8 cellular contexts compared by ENCODE assay signal in the genomic region with DNA sequence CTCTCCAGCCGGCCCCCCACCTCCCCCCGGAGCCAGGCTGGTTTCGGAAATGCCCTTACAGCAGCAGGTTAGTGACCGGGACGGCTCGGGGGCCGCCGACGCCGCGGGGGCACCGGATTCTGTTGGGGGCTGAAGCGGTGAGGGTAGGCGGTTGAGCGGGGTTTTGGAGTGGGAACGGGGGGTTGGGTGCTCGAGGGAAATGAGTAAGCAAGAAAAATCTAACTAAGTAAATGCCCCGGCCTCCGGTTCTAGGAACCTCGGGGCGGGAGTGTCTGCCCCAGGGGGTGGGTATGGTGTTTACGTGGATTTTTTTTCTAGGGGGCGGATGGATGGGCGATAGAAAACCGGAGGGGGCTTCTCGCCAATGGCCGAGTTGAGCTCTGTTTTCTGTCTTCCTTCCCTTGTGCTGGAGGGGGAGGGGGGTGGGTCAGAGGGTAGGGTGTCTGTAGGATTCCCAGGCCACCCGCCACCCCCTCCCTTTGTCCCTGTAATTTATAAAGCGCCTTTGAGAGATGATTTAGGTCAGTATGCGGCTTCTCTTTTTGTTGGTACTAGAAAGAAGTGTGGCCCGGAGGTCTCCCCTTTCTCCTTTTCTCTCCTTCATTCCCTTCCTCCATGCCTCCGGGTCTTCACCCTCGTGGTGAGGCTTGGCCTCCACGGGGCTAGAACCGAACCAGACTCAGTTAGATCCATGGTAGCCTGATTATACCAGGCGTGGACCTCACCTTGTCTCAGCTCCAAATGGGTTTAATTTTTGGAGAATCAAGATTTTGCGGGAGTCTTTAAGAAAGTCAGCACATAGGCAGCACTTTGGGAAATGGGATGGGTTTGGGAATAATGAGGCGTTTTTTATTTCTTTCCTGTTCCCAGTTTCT. TPM values are rescaled to one million over a fixed set of nuclear protein-coding genes. Genes with fewer than 3 reads are reported as not detected.
DNase-seq lines count a peak whose midpoint lies in the region; ATAC-seq and TF ChIP-seq lines count a peak whose summit lies in the region.

No MANE protein-coding gene starts in this region.

- peak overlapping the region; percentile 93 for H2BK120ac ChIP-seq in trophoblast cell (ENCODE audit: insufficient read depth, low read length, poor library complexity)

- peak overlapping the region; percentile 96 for H3K18ac ChIP-seq in trophoblast cell (ENCODE audit: low read length)

- H3K9ac ChIP-seq in trophoblast cell (ENCODE audit: low read length): peak overlapping the region; percentile 98

- peak overlapping the region; percentile 46 for H2BK12ac ChIP-seq in trophoblast cell (ENCODE audit: low read length)

- DNase-seq in RPMI8226: peak; percentile 72
- DNase-seq in activated T-helper 2 cell treated with anti-CD3 and anti-CD28 coated beads, Interferon-gamma antibody, Interleukin-2, Interleukin-4, amounts not matched to agents 10 μg/mL and 5 μg/mL and 100 μg/mL, durations not matched to agents 14 hours and 24 hours and 36 hours (ENCODE audit: low spot score): peak; percentile 75
- DNase-seq in foreskin fibroblast: peak; percentile 62 to 78
- peak in 1 of 2 donors; percentile 36 for DNase-seq in trophoblast cell
- DNase-seq in NCI-H1048 (lab: John Stamatoyannopoulos, UW): no peak

- peak overlapping the region; percentile 95 for H2BK5ac ChIP-seq in trophoblast cell (ENCODE audit: low read depth, low read length, poor library complexity)

- no peak for TF ChIP-seq CTCF in foreskin fibroblast (IDR thresholded peaks at IDR 0.05; ENCODE audit: low read depth, low read length)

- H3K36me3 Mint-ChIP-seq in activated T-helper 2 cell treated with anti-CD3 and anti-CD28 coated beads, Interferon-gamma antibody, Interleukin-2, Interleukin-4, amounts not matched to agents 10 μg/mL and 5 μg/mL and 100 μg/mL, durations not matched to agents 14 hours and 24 hours and 36 hours (ENCODE audit: low read depth): peaks cover 36% of the 10 kb centered on the region

- peak overlapping the region; percentile 91 for H4K91ac ChIP-seq in trophoblast cell (ENCODE audit: low read depth, low read length)

- peaks cover 48% of the 10 kb centered on the region for H3K4me1 Mint-ChIP-seq in activated T-helper 2 cell treated with anti-CD3 and anti-CD28 coated beads, Interferon-gamma antibody, Interleukin-2, Interleukin-4, amounts not matched to agents 10 μg/mL and 5 μg/mL and 100 μg/mL, durations not matched to agents 14 hours and 24 hours and 36 hours (ENCODE audit: low read depth)

- peak overlapping the region; percentile 86 for H4K8ac ChIP-seq in trophoblast cell (ENCODE audit: low read depth, low read length)

- peak; percentile 4 for ATAC-seq in GM18505 (IDR thresholded peaks at IDR 0.05; ENCODE audit: unreplicated experiment)
- peak; percentile 0 for ATAC-seq in HG03457 (IDR thresholded peaks at IDR 0.05; ENCODE audit: unreplicated experiment)

- H3K27ac ChIP-seq in trophoblast cell (ENCODE audit: low read depth, low read length) (peak overlapping the region; percentile 100), urinary bladder (ENCODE audit: low read depth) (peak overlapping the region; percentile 55)

- peak overlapping the region; percentile 77 for H2AK5ac ChIP-seq in trophoblast cell (ENCODE audit: low read length)

- no peaks in the 10 kb centered on the region for H3K27me3 ChIP-seq in trophoblast cell (ENCODE audit: insufficient read depth, low read length)

- peak overlapping the region; percentile 69 to 75 for H3K4me3 ChIP-seq in foreskin fibroblast (ENCODE audit: low read depth in 1 of 2, low read length in 2 of 2)
- H3K4me3 ChIP-seq in trophoblast cell (ENCODE audit: low read depth, low read length): peak overlapping the region; percentile 98
- H3K4me3 ChIP-seq in urinary bladder (ENCODE audit: low read depth, low read length): peak overlapping the region; percentile 66

- no peaks in the 10 kb centered on the region for H3K27me3 Mint-ChIP-seq in activated T-helper 2 cell treated with anti-CD3 and anti-CD28 coated beads, Interferon-gamma antibody, Interleukin-2, Interleukin-4, amounts not matched to agents 10 μg/mL and 5 μg/mL and 100 μg/mL, durations not matched to agents 14 hours and 24 hours and 36 hours (ENCODE audit: low read depth)

- intact Hi-C loops in activated T-helper 2 cell treated with anti-CD3 and anti-CD28 coated beads, Interferon-gamma antibody, Interleukin-2, Interleukin-4, amounts not matched to agents 10 μg/mL and 5 μg/mL and 100 μg/mL, durations not matched to agents 14 hours and 24 hours and 36 hours (cut with micrococcal nuclease): loop anchor here (1.0 to 5.0 kb wide), 5 partner anchors 51 to 1183 kb away; a partner anchor contains a TSS

- no peak overlapping the region for H3K23ac ChIP-seq in trophoblast cell (ENCODE audit: low read length)

- peak overlapping the region; percentile 80 for H3K4me2 ChIP-seq in trophoblast cell (ENCODE audit: low read length)

- no peaks in the 10 kb centered on the region for H3K9me3 ChIP-seq in trophoblast cell (ENCODE audit: insufficient read depth, low read depth, low read length)

- peaks cover 16% of the 10 kb centered on the region for H3K79me1 ChIP-seq in trophoblast cell (ENCODE audit: low read length)

- peak overlapping the region; percentile 97 for H3K4ac ChIP-seq in trophoblast cell (ENCODE audit: low read depth, low read length)

- H3K36me3 ChIP-seq in trophoblast cell (ENCODE audit: control insufficient read depth in 1 of 2, insufficient read depth in 2 of 2, low read length in 2 of 2): peaks cover 0 to 2% of the 10 kb centered on the region in 2 experiments
- no peaks in the 10 kb centered on the region for H3K36me3 ChIP-seq in urinary bladder (ENCODE audit: insufficient read depth)

- H3K4me3 Mint-ChIP-seq in activated T-helper 2 cell treated with anti-CD3 and anti-CD28 coated beads, Interferon-gamma antibody, Interleukin-2, Interleukin-4, amounts not matched to agents 10 μg/mL and 5 μg/mL and 100 μg/mL, durations not matched to agents 14 hours and 24 hours and 36 hours (ENCODE audit: low read depth): peak overlapping the region; percentile 96

- peak overlapping the region; percentile 45 for H2AFZ ChIP-seq in trophoblast cell (ENCODE audit: insufficient read depth, low read length, poor library complexity)

- peak overlapping the region; percentile 95 for H3K14ac ChIP-seq in trophoblast cell (ENCODE audit: low read length)

- no peaks in the 10 kb centered on the region for H3K9me3 Mint-ChIP-seq in activated T-helper 2 cell treated with anti-CD3 and anti-CD28 coated beads, Interferon-gamma antibody, Interleukin-2, Interleukin-4, amounts not matched to agents 10 μg/mL and 5 μg/mL and 100 μg/mL, durations not matched to agents 14 hours and 24 hours and 36 hours

- H3K79me2 ChIP-seq in trophoblast cell (ENCODE audit: control insufficient read depth, insufficient read depth, low read length, poor library complexity): peaks cover 13% of the 10 kb centered on the region

- WGBS in trophoblast cell (ENCODE audit: extremely low coverage, insufficient coverage, insufficient read length): no CpG with 5 or more reads among the region's 38 CpGs
- 1% methylated on average over 38 of the region's 38 CpGs for WGBS in urinary bladder

- no peak for TF ChIP-seq POLR2A in GM18505 (IDR thresholded peaks at IDR 0.05; ENCODE audit: borderline replicate concordance, extremely low read depth, insufficient read depth, insufficient read length)

- peak overlapping the region; percentile 98 for H3K27ac Mint-ChIP-seq in activated T-helper 2 cell treated with anti-CD3 and anti-CD28 coated beads, Interferon-gamma antibody, Interleukin-2, Interleukin-4, amounts not matched to agents 10 μg/mL and 5 μg/mL and 100 μg/mL, durations not matched to agents 14 hours and 24 hours and 36 hours

- H4K12ac ChIP-seq in trophoblast cell (ENCODE audit: low read depth, low read length): peak overlapping the region; percentile 64

- H3K4me1 ChIP-seq in trophoblast cell (ENCODE audit: control insufficient read depth in 1 of 2, insufficient read depth in 2 of 2, low read length in 2 of 2) (peaks cover 3 to 4% of the 10 kb centered on the region in 2 experiments), urinary bladder (ENCODE audit: insufficient read depth) (no peaks in the 10 kb centered on the region)

RNA-seq across cellular contexts. Expression of a gene that starts 2.3 kb away (rescaled TPM):
- total RNA-seq in activated T-helper 2 cell treated with anti-CD3 and anti-CD28 coated beads, Interferon-gamma antibody, Interleukin-2, Interleukin-4, amounts not matched to agents 10 μg/mL and 5 μg/mL and 100 μg/mL, durations not matched to agents 14 hours and 24 hours and 36 hours: 27.9 TPM in 2 replicates
- polyA plus RNA-seq in trophoblast cell (2013): 10.7 and 11.6 TPM in 2 replicates
- 5.9 TPM for total RNA-seq in urinary bladder
- polyA plus RNA-seq in urinary bladder: 5.0 TPM
